ENCODE assay signal across 2 cellular contexts in the genomic region with DNA sequence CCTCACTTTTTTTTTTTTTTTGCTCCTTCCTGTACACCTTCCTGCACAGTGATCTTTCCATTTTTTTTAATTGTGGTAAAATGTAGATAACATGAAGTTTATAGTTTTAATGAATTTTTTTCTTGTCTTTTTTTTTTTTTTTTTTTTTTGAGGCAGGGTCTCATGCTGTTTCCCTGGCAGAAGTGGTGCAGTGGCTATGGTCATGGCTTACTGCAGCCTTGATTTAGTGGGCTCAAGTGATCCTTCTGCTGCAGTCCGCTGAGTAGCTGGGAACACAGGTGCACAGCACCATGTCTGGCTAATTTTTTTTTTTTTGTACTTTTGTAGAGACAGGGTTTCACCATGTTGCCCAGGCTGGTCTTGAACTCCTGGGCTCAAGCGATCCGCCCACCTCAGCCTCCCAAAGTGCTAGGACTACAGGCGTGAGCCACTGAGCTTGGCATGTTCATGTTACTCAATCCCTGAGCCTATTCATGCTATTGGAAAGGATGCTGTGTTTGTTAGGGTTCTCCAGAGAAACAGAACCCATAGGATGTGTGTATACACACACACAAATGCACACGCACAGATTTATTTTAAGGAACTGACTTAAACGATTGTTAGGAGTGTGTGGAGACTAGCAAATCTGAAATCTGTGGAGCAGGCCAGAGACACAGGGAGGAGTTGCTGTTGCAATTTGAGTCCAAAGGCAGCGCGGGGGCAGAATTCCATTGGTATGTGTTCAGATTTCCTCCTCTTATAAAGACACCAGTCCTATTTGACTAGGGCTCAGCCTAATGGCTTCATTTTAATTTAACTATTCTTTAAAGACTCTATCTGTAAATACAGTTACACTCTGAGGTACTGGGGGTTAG.
TF ChIP-seq lines count a peak whose summit lies in the region.

No MANE protein-coding gene starts in this region.

TF ChIP-seq in HCT116, 20 proteins besides CTCF, POLR2A, EP300 and RAD21:
- TF ChIP-seq SRF (IDR thresholded peaks at IDR 0.05; ENCODE audit: low read depth) (no peak), CBX3 (IDR thresholded peaks at IDR 0.05; ENCODE audit: low read depth) (no peak), YY1 (IDR thresholded peaks at IDR 0.05; ENCODE audit: extremely low read depth, insufficient replicate concordance, low read depth, low read length) (no peak), SIN3A (IDR thresholded peaks at IDR 0.05; ENCODE audit: low read depth) (no peak), TCF7L2 (IDR thresholded peaks at IDR 0.05; ENCODE audit: borderline replicate concordance, extremely low read depth, insufficient read depth, insufficient read length) (no peak), POLR2AphosphoS5 (IDR thresholded peaks at IDR 0.05; ENCODE audit: low read depth, low read length) (no peak), ZNF274 (IDR thresholded peaks at IDR 0.05; ENCODE audit: low read depth, low read length) (no peak), ELF1 (IDR thresholded peaks at IDR 0.05; ENCODE audit: borderline replicate concordance, low read depth) (no peak), CEBPB (IDR thresholded peaks at IDR 0.05; ENCODE audit: low read depth) (no peak), EZH2 (IDR thresholded peaks at IDR 0.05) (no peak), SP1 (IDR thresholded peaks at IDR 0.05; ENCODE audit: low read depth) (no peak), FOSL1 (IDR thresholded peaks at IDR 0.05; ENCODE audit: low read depth) (no peak)
- TF ChIP-seq, protein P1, sequence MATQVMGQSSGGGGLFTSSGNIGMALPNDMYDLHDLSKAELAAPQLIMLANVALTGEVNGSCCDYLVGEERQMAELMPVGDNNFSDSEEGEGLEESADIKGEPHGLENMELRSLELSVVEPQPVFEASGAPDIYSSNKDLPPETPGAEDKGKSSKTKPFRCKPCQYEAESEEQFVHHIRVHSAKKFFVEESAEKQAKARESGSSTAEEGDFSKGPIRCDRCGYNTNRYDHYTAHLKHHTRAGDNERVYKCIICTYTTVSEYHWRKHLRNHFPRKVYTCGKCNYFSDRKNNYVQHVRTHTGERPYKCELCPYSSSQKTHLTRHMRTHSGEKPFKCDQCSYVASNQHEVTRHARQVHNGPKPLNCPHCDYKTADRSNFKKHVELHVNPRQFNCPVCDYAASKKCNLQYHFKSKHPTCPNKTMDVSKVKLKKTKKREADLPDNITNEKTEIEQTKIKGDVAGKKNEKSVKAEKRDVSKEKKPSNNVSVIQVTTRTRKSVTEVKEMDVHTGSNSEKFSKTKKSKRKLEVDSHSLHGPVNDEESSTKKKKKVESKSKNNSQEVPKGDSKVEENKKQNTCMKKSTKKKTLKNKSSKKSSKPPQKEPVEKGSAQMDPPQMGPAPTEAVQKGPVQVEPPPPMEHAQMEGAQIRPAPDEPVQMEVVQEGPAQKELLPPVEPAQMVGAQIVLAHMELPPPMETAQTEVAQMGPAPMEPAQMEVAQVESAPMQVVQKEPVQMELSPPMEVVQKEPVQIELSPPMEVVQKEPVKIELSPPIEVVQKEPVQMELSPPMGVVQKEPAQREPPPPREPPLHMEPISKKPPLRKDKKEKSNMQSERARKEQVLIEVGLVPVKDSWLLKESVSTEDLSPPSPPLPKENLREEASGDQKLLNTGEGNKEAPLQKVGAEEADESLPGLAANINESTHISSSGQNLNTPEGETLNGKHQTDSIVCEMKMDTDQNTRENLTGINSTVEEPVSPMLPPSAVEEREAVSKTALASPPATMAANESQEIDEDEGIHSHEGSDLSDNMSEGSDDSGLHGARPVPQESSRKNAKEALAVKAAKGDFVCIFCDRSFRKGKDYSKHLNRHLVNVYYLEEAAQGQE (IDR thresholded peaks at IDR 0.05; ENCODE audit: low read depth) = no peak
- TF ChIP-seq, protein P2, sequence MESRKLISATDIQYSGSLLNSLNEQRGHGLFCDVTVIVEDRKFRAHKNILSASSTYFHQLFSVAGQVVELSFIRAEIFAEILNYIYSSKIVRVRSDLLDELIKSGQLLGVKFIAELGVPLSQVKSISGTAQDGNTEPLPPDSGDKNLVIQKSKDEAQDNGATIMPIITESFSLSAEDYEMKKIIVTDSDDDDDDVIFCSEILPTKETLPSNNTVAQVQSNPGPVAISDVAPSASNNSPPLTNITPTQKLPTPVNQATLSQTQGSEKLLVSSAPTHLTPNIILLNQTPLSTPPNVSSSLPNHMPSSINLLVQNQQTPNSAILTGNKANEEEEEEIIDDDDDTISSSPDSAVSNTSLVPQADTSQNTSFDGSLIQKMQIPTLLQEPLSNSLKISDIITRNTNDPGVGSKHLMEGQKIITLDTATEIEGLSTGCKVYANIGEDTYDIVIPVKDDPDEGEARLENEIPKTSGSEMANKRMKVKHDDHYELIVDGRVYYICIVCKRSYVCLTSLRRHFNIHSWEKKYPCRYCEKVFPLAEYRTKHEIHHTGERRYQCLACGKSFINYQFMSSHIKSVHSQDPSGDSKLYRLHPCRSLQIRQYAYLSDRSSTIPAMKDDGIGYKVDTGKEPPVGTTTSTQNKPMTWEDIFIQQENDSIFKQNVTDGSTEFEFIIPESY (IDR thresholded peaks at IDR 0.05; ENCODE audit: extremely low read depth, insufficient replicate concordance, low read length) = no peak
- TF ChIP-seq, protein P3, sequence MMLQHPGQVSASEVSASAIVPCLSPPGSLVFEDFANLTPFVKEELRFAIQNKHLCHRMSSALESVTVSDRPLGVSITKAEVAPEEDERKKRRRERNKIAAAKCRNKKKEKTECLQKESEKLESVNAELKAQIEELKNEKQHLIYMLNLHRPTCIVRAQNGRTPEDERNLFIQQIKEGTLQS (IDR thresholded peaks at IDR 0.05) = no peak
- TF ChIP-seq, protein P4, sequence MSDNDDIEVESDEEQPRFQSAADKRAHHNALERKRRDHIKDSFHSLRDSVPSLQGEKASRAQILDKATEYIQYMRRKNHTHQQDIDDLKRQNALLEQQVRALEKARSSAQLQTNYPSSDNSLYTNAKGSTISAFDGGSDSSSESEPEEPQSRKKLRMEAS (IDR thresholded peaks at IDR 0.05) = no peak

TF ChIP-seq in H1, 55 proteins besides CTCF, POLR2A, EP300 and RAD21:
- TF ChIP-seq ZNF274 (IDR thresholded peaks at IDR 0.05; ENCODE audit: borderline replicate concordance, extremely low read depth, low read length) = no peak
- no peak for TF ChIP-seq BACH1 (IDR thresholded peaks at IDR 0.05; ENCODE audit: low read length)
- TF ChIP-seq POU5F1 (IDR thresholded peaks at IDR 0.05; ENCODE audit: low read depth, low read length) = no peak
- no peak for TF ChIP-seq SP2 (IDR thresholded peaks at IDR 0.05; ENCODE audit: low read length)
- no peak for TF ChIP-seq PHF8 (conservative IDR thresholded peaks at IDR 0.05; ENCODE audit: low read depth, low read length)
- no peak for TF ChIP-seq GTF2F1 (IDR thresholded peaks at IDR 0.05; ENCODE audit: borderline replicate concordance, low read depth, low read length)
- TF ChIP-seq SRF (IDR thresholded peaks at IDR 0.05; ENCODE audit: low read depth, low read length) = no peak
- TF ChIP-seq FOSL1 (IDR thresholded peaks at IDR 0.05; ENCODE audit: insufficient read depth, low read depth, low read length) = no peak
- no peak for TF ChIP-seq EGR1 (IDR thresholded peaks at IDR 0.05; ENCODE audit: borderline replicate concordance, low read depth, low read length)
- TF ChIP-seq JUND (IDR thresholded peaks at IDR 0.05; ENCODE audit: low read length) = no peak
- TF ChIP-seq YY1 (IDR thresholded peaks at IDR 0.05; ENCODE audit: low read depth, low read length) = no peak
